Comparison of ENCODE assay signal across 1 cellular context in the genomic region with DNA sequence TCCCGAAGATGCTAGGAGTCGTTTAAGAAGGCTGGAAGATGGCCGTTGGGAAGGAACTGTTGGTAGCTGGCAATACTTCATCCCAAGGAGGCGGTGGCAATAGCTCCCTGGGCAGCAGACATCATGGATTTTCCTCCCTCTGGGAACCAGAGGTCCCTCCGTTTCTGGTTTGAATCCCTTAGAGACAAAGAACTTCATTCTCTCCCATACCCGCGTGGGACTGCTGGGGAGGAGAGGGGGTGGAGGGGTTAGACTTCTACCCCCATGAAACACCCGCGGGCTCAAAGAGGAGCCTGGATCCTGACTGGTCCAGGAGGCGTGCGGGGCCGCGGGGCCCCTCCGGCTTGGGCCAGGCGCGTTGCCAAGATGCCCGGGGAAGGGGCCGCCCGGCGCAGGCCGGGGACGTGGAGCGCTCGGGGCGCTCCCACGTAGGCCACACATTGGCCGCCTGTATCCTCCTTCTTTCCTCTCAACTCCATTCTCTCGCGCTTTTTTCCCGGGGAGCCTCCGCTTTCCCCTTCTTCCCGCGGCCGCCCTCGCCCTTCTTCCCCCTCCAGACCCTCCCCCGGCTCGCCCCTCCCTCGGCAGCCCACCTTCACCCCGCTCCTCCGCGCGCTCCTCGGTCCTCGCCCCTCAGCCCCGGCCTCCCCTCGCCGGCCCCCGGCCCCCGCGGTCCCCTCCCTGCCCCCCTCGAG.
A peak's percentile ranks its signal among the peaks of the same experiment; 100 is the strongest.
TF ChIP-seq lines count a peak whose summit lies in the region.

No MANE protein-coding gene starts in this region.

TF ChIP-seq in HepG2, 621 proteins besides CTCF, POLR2A, EP300 and RAD21 (continues in another document):
- TF ChIP-seq ZNF839 (CRISPR knock-in tag; IDR thresholded peaks at IDR 0.05; ENCODE audit: borderline replicate concordance), result no peak
- 0 out of 2 replicates have a peak, but pooled peaks have one; percentile 13 for TF ChIP-seq NFYB (CRISPR knock-in tag; IDR thresholded peaks at IDR 0.05)
- TF ChIP-seq, protein P1, sequence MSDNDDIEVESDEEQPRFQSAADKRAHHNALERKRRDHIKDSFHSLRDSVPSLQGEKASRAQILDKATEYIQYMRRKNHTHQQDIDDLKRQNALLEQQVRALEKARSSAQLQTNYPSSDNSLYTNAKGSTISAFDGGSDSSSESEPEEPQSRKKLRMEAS (IDR thresholded peaks at IDR 0.05), result peak; percentile 41; the same call in 1 of the 2 replicates
- peak; percentile 91 for TF ChIP-seq AGO2 (optimal IDR thresholded peaks at IDR 0.05; ENCODE audit: low read depth, low read length)
- peak; percentile 43; the same call in 1 of the 2 replicates for TF ChIP-seq ZNF768 (CRISPR knock-in tag; IDR thresholded peaks at IDR 0.05)
- TF ChIP-seq, protein P2, sequence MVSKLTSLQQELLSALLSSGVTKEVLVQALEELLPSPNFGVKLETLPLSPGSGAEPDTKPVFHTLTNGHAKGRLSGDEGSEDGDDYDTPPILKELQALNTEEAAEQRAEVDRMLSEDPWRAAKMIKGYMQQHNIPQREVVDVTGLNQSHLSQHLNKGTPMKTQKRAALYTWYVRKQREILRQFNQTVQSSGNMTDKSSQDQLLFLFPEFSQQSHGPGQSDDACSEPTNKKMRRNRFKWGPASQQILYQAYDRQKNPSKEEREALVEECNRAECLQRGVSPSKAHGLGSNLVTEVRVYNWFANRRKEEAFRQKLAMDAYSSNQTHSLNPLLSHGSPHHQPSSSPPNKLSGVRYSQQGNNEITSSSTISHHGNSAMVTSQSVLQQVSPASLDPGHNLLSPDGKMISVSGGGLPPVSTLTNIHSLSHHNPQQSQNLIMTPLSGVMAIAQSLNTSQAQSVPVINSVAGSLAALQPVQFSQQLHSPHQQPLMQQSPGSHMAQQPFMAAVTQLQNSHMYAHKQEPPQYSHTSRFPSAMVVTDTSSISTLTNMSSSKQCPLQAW (CRISPR knock-in tag; IDR thresholded peaks at IDR 0.05), result 0 out of 2 replicates have a peak, but pooled peaks have one; percentile 27
- 0 out of 2 replicates have a peak, but pooled peaks have one; percentile 12 for TF ChIP-seq HCFC1 (IDR thresholded peaks at IDR 0.05; ENCODE audit: low read depth, low read length)
- peak; percentile 22; the same call in 1 of the 2 replicates for TF ChIP-seq SMAD3 (CRISPR knock-in tag; IDR thresholded peaks at IDR 0.05)
- TF ChIP-seq, protein P3, sequence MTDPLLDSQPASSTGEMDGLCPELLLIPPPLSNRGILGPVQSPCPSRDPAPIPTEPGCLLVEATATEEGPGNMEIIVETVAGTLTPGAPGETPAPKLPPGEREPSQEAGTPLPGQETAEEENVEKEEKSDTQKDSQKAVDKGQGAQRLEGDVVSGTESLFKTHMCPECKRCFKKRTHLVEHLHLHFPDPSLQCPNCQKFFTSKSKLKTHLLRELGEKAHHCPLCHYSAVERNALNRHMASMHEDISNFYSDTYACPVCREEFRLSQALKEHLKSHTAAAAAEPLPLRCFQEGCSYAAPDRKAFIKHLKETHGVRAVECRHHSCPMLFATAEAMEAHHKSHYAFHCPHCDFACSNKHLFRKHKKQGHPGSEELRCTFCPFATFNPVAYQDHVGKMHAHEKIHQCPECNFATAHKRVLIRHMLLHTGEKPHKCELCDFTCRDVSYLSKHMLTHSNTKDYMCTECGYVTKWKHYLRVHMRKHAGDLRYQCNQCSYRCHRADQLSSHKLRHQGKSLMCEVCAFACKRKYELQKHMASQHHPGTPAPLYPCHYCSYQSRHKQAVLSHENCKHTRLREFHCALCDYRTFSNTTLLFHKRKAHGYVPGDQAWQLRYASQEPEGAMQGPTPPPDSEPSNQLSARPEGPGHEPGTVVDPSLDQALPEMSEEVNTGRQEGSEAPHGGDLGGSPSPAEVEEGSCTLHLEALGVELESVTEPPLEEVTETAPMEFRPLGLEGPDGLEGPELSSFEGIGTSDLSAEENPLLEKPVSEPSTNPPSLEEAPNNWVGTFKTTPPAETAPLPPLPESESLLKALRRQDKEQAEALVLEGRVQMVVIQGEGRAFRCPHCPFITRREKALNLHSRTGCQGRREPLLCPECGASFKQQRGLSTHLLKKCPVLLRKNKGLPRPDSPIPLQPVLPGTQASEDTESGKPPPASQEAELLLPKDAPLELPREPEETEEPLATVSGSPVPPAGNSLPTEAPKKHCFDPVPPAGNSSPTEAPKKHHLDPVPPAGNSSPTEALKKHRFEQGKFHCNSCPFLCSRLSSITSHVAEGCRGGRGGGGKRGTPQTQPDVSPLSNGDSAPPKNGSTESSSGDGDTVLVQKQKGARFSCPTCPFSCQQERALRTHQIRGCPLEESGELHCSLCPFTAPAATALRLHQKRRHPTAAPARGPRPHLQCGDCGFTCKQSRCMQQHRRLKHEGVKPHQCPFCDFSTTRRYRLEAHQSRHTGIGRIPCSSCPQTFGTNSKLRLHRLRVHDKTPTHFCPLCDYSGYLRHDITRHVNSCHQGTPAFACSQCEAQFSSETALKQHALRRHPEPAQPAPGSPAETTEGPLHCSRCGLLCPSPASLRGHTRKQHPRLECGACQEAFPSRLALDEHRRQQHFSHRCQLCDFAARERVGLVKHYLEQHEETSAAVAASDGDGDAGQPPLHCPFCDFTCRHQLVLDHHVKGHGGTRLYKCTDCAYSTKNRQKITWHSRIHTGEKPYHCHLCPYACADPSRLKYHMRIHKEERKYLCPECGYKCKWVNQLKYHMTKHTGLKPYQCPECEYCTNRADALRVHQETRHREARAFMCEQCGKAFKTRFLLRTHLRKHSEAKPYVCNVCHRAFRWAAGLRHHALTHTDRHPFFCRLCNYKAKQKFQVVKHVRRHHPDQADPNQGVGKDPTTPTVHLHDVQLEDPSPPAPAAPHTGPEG (CRISPR knock-in tag; IDR thresholded peaks at IDR 0.05), result no peak
- 0 out of 2 replicates have a peak, but pooled peaks have one; percentile 29 for TF ChIP-seq YEATS2 (CRISPR knock-in tag; IDR thresholded peaks at IDR 0.05; ENCODE audit: borderline replicate concordance)
- 0 out of 2 replicates have a peak, but pooled peaks have one; percentile 22 for TF ChIP-seq GLI4 (CRISPR knock-in tag; IDR thresholded peaks at IDR 0.05; ENCODE audit: borderline replicate concordance)
- peak; percentile 25; the same call in 1 of the 2 replicates for TF ChIP-seq SIN3A (IDR thresholded peaks at IDR 0.05; ENCODE audit: borderline replicate concordance, low read depth, low read length)
- TF ChIP-seq SALL2 (CRISPR knock-in tag; IDR thresholded peaks at IDR 0.05), result peak; percentile 33; the same call in 1 of the 2 replicates
- no peak for TF ChIP-seq PCBP2 (optimal IDR thresholded peaks at IDR 0.05; ENCODE audit: low read depth, low read length, poor library complexity, severe bottlenecking)
- TF ChIP-seq, protein P4, sequence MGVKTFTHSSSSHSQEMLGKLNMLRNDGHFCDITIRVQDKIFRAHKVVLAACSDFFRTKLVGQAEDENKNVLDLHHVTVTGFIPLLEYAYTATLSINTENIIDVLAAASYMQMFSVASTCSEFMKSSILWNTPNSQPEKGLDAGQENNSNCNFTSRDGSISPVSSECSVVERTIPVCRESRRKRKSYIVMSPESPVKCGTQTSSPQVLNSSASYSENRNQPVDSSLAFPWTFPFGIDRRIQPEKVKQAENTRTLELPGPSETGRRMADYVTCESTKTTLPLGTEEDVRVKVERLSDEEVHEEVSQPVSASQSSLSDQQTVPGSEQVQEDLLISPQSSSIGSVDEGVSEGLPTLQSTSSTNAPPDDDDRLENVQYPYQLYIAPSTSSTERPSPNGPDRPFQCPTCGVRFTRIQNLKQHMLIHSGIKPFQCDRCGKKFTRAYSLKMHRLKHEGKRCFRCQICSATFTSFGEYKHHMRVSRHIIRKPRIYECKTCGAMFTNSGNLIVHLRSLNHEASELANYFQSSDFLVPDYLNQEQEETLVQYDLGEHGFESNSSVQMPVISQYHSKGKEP (CRISPR knock-in tag; IDR thresholded peaks at IDR 0.05), result no peak
- TF ChIP-seq, protein P5, sequence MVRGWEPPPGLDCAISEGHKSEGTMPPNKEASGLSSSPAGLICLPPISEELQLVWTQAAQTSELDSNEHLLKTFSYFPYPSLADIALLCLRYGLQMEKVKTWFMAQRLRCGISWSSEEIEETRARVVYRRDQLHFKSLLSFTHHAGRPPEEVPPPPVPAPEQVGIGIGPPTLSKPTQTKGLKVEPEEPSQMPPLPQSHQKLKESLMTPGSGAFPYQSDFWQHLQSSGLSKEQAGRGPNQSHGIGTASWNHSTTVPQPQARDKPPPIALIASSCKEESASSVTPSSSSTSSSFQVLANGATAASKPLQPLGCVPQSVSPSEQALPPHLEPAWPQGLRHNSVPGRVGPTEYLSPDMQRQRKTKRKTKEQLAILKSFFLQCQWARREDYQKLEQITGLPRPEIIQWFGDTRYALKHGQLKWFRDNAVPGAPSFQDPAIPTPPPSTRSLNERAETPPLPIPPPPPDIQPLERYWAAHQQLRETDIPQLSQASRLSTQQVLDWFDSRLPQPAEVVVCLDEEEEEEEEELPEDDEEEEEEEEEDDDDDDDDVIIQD (CRISPR knock-in tag; IDR thresholded peaks at IDR 0.05; ENCODE audit: low read depth), result no peak
- TF ChIP-seq SALL1 (CRISPR knock-in tag; IDR thresholded peaks at IDR 0.05), result peak; percentile 1; the same call in 1 of the 2 replicates
- TF ChIP-seq, protein P6, sequence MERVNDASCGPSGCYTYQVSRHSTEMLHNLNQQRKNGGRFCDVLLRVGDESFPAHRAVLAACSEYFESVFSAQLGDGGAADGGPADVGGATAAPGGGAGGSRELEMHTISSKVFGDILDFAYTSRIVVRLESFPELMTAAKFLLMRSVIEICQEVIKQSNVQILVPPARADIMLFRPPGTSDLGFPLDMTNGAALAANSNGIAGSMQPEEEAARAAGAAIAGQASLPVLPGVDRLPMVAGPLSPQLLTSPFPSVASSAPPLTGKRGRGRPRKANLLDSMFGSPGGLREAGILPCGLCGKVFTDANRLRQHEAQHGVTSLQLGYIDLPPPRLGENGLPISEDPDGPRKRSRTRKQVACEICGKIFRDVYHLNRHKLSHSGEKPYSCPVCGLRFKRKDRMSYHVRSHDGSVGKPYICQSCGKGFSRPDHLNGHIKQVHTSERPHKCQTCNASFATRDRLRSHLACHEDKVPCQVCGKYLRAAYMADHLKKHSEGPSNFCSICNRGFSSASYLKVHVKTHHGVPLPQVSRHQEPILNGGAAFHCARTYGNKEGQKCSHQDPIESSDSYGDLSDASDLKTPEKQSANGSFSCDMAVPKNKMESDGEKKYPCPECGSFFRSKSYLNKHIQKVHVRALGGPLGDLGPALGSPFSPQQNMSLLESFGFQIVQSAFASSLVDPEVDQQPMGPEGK (CRISPR knock-in tag; IDR thresholded peaks at IDR 0.05), result peak; percentile 80
- 0 out of 2 replicates have a peak, but pooled peaks have one; percentile 4 for TF ChIP-seq MYC (CRISPR knock-in tag; IDR thresholded peaks at IDR 0.05; ENCODE audit: borderline replicate concordance)
- TF ChIP-seq IRF2 (CRISPR knock-in tag; IDR thresholded peaks at IDR 0.05), result 0 out of 2 replicates have a peak, but pooled peaks have one; percentile 12
- TF ChIP-seq NKX3-1 (CRISPR knock-in tag; IDR thresholded peaks at IDR 0.05), result no peak
- peak; percentile 65 for TF ChIP-seq ZFY (CRISPR knock-in tag; IDR thresholded peaks at IDR 0.05)
- no peak; the same call in 1 of the 2 replicates for TF ChIP-seq ZNF234 (CRISPR knock-in tag; conservative IDR thresholded peaks at IDR 0.05)
- peak; percentile 21; the same call in 1 of the 2 replicates for TF ChIP-seq KDM2A (CRISPR knock-in tag; IDR thresholded peaks at IDR 0.05; ENCODE audit: borderline replicate concordance, low read depth)
- TF ChIP-seq KDM5A (IDR thresholded peaks at IDR 0.05; ENCODE audit: borderline replicate concordance, low read length), result peak; percentile 34; the same call in 1 of the 2 replicates
- TF ChIP-seq, protein P7, sequence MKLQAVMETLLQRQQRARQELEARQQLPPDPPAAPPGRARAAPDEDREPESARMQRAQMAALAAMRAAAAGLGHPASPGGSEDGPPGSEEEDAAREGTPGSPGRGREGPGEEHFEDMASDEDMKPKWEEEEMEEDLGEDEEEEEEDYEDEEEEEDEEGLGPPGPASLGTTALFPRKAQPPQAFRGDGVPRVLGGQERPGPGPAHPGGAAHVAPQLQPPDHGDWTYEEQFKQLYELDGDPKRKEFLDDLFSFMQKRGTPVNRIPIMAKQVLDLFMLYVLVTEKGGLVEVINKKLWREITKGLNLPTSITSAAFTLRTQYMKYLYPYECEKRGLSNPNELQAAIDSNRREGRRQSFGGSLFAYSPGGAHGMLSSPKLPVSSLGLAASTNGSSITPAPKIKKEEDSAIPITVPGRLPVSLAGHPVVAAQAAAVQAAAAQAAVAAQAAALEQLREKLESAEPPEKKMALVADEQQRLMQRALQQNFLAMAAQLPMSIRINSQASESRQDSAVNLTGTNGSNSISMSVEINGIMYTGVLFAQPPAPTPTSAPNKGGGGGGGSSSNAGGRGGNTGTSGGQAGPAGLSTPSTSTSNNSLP (IDR thresholded peaks at IDR 0.05; ENCODE audit: low read depth, low read length), result no peak
- peak; percentile 81 for TF ChIP-seq RBFOX2 (IDR thresholded peaks at IDR 0.05; ENCODE audit: low read depth, low read length)
- TF ChIP-seq, protein P8, sequence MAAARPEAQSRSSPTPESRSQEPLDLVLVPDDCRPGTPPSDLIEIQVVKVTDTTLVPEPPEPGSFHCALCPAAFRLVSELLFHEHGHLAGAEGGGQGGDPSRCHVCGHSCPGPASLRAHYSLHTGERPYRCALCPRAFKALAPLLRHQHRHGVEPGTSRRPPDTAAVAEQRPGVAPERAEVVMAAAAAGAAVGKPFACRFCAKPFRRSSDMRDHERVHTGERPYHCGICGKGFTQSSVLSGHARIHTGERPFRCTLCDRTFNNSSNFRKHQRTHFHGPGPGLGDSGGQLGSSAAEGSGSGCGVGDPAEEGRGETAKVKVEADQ (CRISPR knock-in tag; IDR thresholded peaks at IDR 0.05; ENCODE audit: borderline replicate concordance), result peak; percentile 76
- no peak for TF ChIP-seq ZNF605 (CRISPR knock-in tag; IDR thresholded peaks at IDR 0.05)
- peak; percentile 15; the same call in 1 of the 2 replicates for TF ChIP-seq TAF1 (CRISPR knock-in tag; IDR thresholded peaks at IDR 0.05)
- TF ChIP-seq, protein P9, sequence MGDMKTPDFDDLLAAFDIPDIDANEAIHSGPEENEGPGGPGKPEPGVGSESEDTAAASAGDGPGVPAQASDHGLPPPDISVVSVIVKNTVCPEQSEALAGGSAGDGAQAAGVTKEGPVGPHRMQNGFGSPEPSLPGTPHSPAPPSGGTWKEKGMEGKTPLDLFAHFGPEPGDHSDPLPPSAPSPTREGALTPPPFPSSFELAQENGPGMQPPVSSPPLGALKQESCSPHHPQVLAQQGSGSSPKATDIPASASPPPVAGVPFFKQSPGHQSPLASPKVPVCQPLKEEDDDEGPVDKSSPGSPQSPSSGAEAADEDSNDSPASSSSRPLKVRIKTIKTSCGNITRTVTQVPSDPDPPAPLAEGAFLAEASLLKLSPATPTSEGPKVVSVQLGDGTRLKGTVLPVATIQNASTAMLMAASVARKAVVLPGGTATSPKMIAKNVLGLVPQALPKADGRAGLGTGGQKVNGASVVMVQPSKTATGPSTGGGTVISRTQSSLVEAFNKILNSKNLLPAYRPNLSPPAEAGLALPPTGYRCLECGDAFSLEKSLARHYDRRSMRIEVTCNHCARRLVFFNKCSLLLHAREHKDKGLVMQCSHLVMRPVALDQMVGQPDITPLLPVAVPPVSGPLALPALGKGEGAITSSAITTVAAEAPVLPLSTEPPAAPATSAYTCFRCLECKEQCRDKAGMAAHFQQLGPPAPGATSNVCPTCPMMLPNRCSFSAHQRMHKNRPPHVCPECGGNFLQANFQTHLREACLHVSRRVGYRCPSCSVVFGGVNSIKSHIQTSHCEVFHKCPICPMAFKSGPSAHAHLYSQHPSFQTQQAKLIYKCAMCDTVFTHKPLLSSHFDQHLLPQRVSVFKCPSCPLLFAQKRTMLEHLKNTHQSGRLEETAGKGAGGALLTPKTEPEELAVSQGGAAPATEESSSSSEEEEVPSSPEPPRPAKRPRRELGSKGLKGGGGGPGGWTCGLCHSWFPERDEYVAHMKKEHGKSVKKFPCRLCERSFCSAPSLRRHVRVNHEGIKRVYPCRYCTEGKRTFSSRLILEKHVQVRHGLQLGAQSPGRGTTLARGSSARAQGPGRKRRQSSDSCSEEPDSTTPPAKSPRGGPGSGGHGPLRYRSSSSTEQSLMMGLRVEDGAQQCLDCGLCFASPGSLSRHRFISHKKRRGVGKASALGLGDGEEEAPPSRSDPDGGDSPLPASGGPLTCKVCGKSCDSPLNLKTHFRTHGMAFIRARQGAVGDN (CRISPR knock-in tag; IDR thresholded peaks at IDR 0.05), result peak; percentile 65
- 0 out of 2 replicates have a peak, but pooled peaks have one; percentile 26 for TF ChIP-seq ZNF713 (CRISPR knock-in tag; IDR thresholded peaks at IDR 0.05)
